ENCODE assay signal across 13 cellular contexts in genomic region chr3:56812749-56813655, GRCh38. TPM values are rescaled to one million over a fixed set of nuclear protein-coding genes. Genes with fewer than 3 reads are reported as not detected.
DNase-seq lines count a peak whose midpoint lies in the region; ATAC-seq and TF ChIP-seq lines count a peak whose summit lies in the region.
"Had no signal": no experiment of that assay in that cellular context is flagged by ENCODE, and none has a peak within 500 bp of the region (broad histone marks: within the 10 kb centered on the region; RNA-seq: fewer than 3 reads in every experiment).

No MANE protein-coding gene starts in this region.

- H3K27me3 ChIP-seq in CD8-positive, alpha-beta memory T cell (ENCODE audit: insufficient read depth, low read length, poor library complexity, severe bottlenecking): no peaks in the 10 kb centered on the region
- H3K27me3 ChIP-seq: upper lobe of right lung had no signal

- H3K4me1 Mint-ChIP-seq in CD8-positive, alpha-beta memory T cell: peaks cover 65 to 85% (median 78%) of the 10 kb centered on the region in 3 donors
- peaks cover 53% of the 10 kb centered on the region for H3K4me1 Mint-ChIP-seq in mesothelial cell of epicardium

- H3K27ac Mint-ChIP-seq in CD8-positive, alpha-beta memory T cell: peak overlapping the region; percentile 76 to 97 (median 91)
- peak overlapping the region; percentile 93 for H3K27ac Mint-ChIP-seq in mesothelial cell of epicardium
- H3K27ac Mint-ChIP-seq: IgD-negative memory B cell had no signal

- no peak for DNase-seq in CD8-positive, alpha-beta memory T cell
- peak; percentile 46 for DNase-seq in M059J (ENCODE audit: low read depth)
- DNase-seq in astrocyte of the spinal cord (ENCODE audit: low read depth, low spot score): peak; percentile 36
- DNase-seq in mesothelial cell of epicardium (ENCODE audit: low spot score in 2 of 2, unreplicated experiment in 2 of 2): no peak
- no peak for DNase-seq in HuH-7 (ENCODE audit: low spot score)
- no peak for DNase-seq in activated gamma-delta T cell treated with Interleukin-2 at 50 U/mL for 16 hours
- DNase-seq in T-helper 9 cell: no peak
- DNase-seq: NCI-H526, T1000, upper lobe of right lung had no signal

- no peaks in the 10 kb centered on the region for H3K36me3 ChIP-seq in CD8-positive, alpha-beta memory T cell (ENCODE audit: insufficient read depth, low read length)
- H3K36me3 ChIP-seq: upper lobe of right lung had no signal

- TF ChIP-seq CTCF in astrocyte of the spinal cord (IDR thresholded peaks at IDR 0.05; ENCODE audit: low read depth, low read length) (no peak), mesothelial cell of epicardium (IDR thresholded peaks at IDR 0.05; ENCODE audit: unreplicated experiment) (no peak)

- in situ Hi-C loops in astrocyte of the spinal cord (cut with HindIII; ENCODE audit: low sequenced_read_pairs): no loop called here

- no peak overlapping the region for H3K27ac ChIP-seq in CD8-positive, alpha-beta memory T cell (ENCODE audit: low read depth, low read length)
- H3K27ac ChIP-seq: epithelial cell of prostate, upper lobe of right lung had no signal

- H3K36me3 Mint-ChIP-seq in CD8-positive, alpha-beta memory T cell: peaks cover 0 to 3% (median 0%) of the 10 kb centered on the region in 3 donors
- H3K36me3 Mint-ChIP-seq in mesothelial cell of epicardium: no peaks in the 10 kb centered on the region
- H3K36me3 Mint-ChIP-seq: IgD-negative memory B cell had no signal

- CTCF ChIA-PET in CD8-positive, alpha-beta memory T cell (lab: Charles Lee): interaction anchor here (0.7 to 3.3 kb wide), 9 partner anchors 8 to 176 kb away, joined by 3 to 9 read pairs (median 4); partner anchors contain the start of gene ARHGEF3

- no peaks in the 10 kb centered on the region for H3K9me3 Mint-ChIP-seq in CD8-positive, alpha-beta memory T cell
- H3K9me3 Mint-ChIP-seq in mesothelial cell of epicardium: no peaks in the 10 kb centered on the region
- H3K9me3 Mint-ChIP-seq: IgD-negative memory B cell had no signal

- no peak overlapping the region for H3K4me3 ChIP-seq in CD8-positive, alpha-beta memory T cell (ENCODE audit: low read length)
- H3K4me3 ChIP-seq in astrocyte of the spinal cord (ENCODE audit: low read depth, low read length): no peak overlapping the region
- H3K4me3 ChIP-seq: upper lobe of right lung had no signal

- POLR2A ChIA-PET in CD8-positive, alpha-beta memory T cell (lab: Charles Lee): no interaction called here

- H3K4me1 ChIP-seq in CD8-positive, alpha-beta memory T cell (ENCODE audit: insufficient read depth, low read length): peaks cover 61% of the 10 kb centered on the region

- H3K4me3 Mint-ChIP-seq in CD8-positive, alpha-beta memory T cell: peak overlapping the region; percentile 2 to 69 (median 58)
- no peak overlapping the region for H3K4me3 Mint-ChIP-seq in mesothelial cell of epicardium

- ATAC-seq in GM19397 (IDR thresholded peaks at IDR 0.05; ENCODE audit: unreplicated experiment): no peak
- ATAC-seq: upper lobe of right lung had no signal

- H3K27me3 Mint-ChIP-seq in CD8-positive, alpha-beta memory T cell: no peaks in the 10 kb centered on the region
- H3K27me3 Mint-ChIP-seq in mesothelial cell of epicardium (ENCODE audit: low read depth): no peaks in the 10 kb centered on the region
- H3K27me3 Mint-ChIP-seq: IgD-negative memory B cell had no signal

- H3K9me3 ChIP-seq in CD8-positive, alpha-beta memory T cell (ENCODE audit: low read length): no peaks in the 10 kb centered on the region
- H3K9me3 ChIP-seq: upper lobe of right lung had no signal

RNA-seq across cellular contexts. Expression of gene ARHGEF3, which starts 11.3 kb away (rescaled TPM):
- total RNA-seq in CD8-positive, alpha-beta memory T cell: 10 to 100 TPM; 55.1 to 56.6 TPM
- polyA plus RNA-seq in CD8-positive, alpha-beta memory T cell: 110 TPM
- total RNA-seq in M059J (2014; rRNA removed; shearing (Covaris generic)): 9.6 and 12.0 TPM in 2 replicates
- 28.7 to 31.7 TPM (median 29.0 TPM) in 3 replicates for total RNA-seq in mesothelial cell of epicardium

Comparison
In these comparisons a context has a peak if more than half of its experiments do, and no peak if none do; other contexts are left out.
1. DNase-seq: peak in M059J (single experiment) and astrocyte of the spinal cord (single experiment); none in CD8-positive, alpha-beta memory T cell (0 of 5), mesothelial cell of epicardium (0 of 2), HuH-7 (single experiment), activated gamma-delta T cell treated with Interleukin-2 at 50 U/mL for 16 hours (single experiment) and T-helper 9 cell (single experiment).